In genomic region chr19:19464339-19465098, GRCh38 we compare ENCODE assay signal across 9 cellular contexts. TPM values are rescaled to one million over a fixed set of nuclear protein-coding genes. Genes with fewer than 3 reads are reported as not detected.
A peak's percentile ranks its signal among the peaks of the same experiment; 100 is the strongest.
DNase-seq lines count a peak whose midpoint lies in the region; ATAC-seq and TF ChIP-seq lines count a peak whose summit lies in the region.
"Had no signal": no experiment of that assay in that cellular context is flagged by ENCODE, and none has a peak within 500 bp of the region (broad histone marks: within the 10 kb centered on the region; RNA-seq: fewer than 3 reads in every experiment).

No MANE protein-coding gene starts in this region.

- peaks cover 48% of the 10 kb centered on the region for H3K36me3 Mint-ChIP-seq in HFFc6 (ENCODE audit: low read depth)

- no peak for TF ChIP-seq CTCF in HFFc6 (IDR thresholded peaks at IDR 0.05)
- no peak for TF ChIP-seq CTCF in body of pancreas (IDR thresholded peaks at IDR 0.05)

- H3K27ac Mint-ChIP-seq in HFFc6: peak overlapping the region; percentile 77

- H3K27me3 Mint-ChIP-seq in HFFc6 (ENCODE audit: insufficient read depth): peaks cover 3% of the 10 kb centered on the region
- H3K27me3 Mint-ChIP-seq: naive B cell had no signal

- WGBS in body of pancreas, 2 donors: 24 to 29% methylated on average over 10 to 13 of the region's 13 CpGs

- H3K9me3 Mint-ChIP-seq in HFFc6: peaks cover 32% of the 10 kb centered on the region

- TF ChIP-seq POLR2A in body of pancreas (IDR thresholded peaks at IDR 0.05): no peak

- DNase-seq in HFFc6 (no peak), body of pancreas (peak; percentile 65 to 79 (median 74)), iPS-NIHi7 (ENCODE audit: extremely low spot score) (peak; percentile 63), OCI-M1 (lab: John Stamatoyannopoulos, UW) (no peak)
- DNase-seq: naive B cell had no signal

- H3K27me3 ChIP-seq in body of pancreas (no peaks in the 10 kb centered on the region), skeletal muscle tissue (ENCODE audit: control insufficient read depth in 3 of 3, insufficient read depth in 3 of 3, low read length in 3 of 3) (no peaks in the 10 kb centered on the region)

- H3K4me1 Mint-ChIP-seq in HFFc6 (ENCODE audit: low read depth): peaks cover 55% of the 10 kb centered on the region

- peak overlapping the region; percentile 65 to 74 (median 74) for H3K9ac ChIP-seq in skeletal muscle tissue (ENCODE audit: low read depth in 1 of 3, low read length in 3 of 3)

- H3K4me1 ChIP-seq in body of pancreas (peaks cover 64% of the 10 kb centered on the region), skeletal muscle tissue (ENCODE audit: control insufficient read depth in 3 of 3, insufficient read depth in 3 of 3, low read length in 3 of 3) (peaks cover 55 to 62% (median 60%) of the 10 kb centered on the region in 3 donors)

- no peak overlapping the region for H3K4me3 Mint-ChIP-seq in HFFc6

- peak overlapping the region; percentile 74 to 87 (median 82) for H3K27ac ChIP-seq in body of pancreas
- peak overlapping the region; percentile 85 for H3K27ac ChIP-seq in skeletal muscle tissue (ENCODE audit: low read depth, low read length)

- H3K4me3 ChIP-seq in body of pancreas (no peak overlapping the region), skeletal muscle tissue (ENCODE audit: low read length in 3 of 3) (peak overlapping the region in 2 of 3 donors; percentile 41 to 60)

- peaks cover 0 to 16% (median 0%) of the 10 kb centered on the region in 3 donors for H3K9me3 ChIP-seq in body of pancreas
- H3K9me3 ChIP-seq in skeletal muscle tissue (ENCODE audit: control insufficient read depth in 3 of 3, low read length in 3 of 3): peaks cover 0 to 7% (median 5%) of the 10 kb centered on the region in 3 donors

- intact Hi-C loops in body of pancreas (cut with DNase I): no loop called here

- ATAC-seq in body of pancreas (peak; percentile 75), GM18861 (IDR thresholded peaks at IDR 0.05; ENCODE audit: unreplicated experiment) (no peak), HG03139 (IDR thresholded peaks at IDR 0.05; ENCODE audit: unreplicated experiment) (no peak), GM18502 (IDR thresholded peaks at IDR 0.05; ENCODE audit: poor library complexity, unreplicated experiment) (no peak)

- H3K36me3 ChIP-seq in body of pancreas (replicated peaks in 1 of 2; ENCODE audit: insufficient read depth in 1 of 2, low read depth in 2 of 2): no peaks in the 10 kb centered on the region
- H3K36me3 ChIP-seq in skeletal muscle tissue (ENCODE audit: control insufficient read depth in 3 of 3, insufficient read depth in 3 of 3, low read length in 3 of 3): peaks cover 14 to 22% (median 21%) of the 10 kb centered on the region in 3 donors

RNA-seq across cellular contexts. Expression of gene TSSK6, which starts 50.8 kb away (rescaled TPM):
- 1 to 10 TPM in 2 of 6 experiments, under 1 TPM in 4; 0.61 to 1.3 (median 0.92) TPM for total RNA-seq in HFFc6 (2021; fragmentation: NEBNext Ultra II Directional; extraction: Animal tissue kit (Norgen Biotek cat#: 25700))
- total RNA-seq in body of pancreas (1 to 10 TPM; 2.1 to 2.6 TPM), skeletal muscle tissue (not detected)

RNA-seq across cellular contexts. Expression of gene NDUFA13, which starts 51.5 kb away (rescaled TPM):
- 100 to 1,000 TPM; 266 to 393 (median 323) TPM for total RNA-seq in HFFc6 (2021; fragmentation: NEBNext Ultra II Directional; extraction: Animal tissue kit (Norgen Biotek cat#: 25700))
- total RNA-seq in body of pancreas (10 to 100 TPM; 32.0 to 38.4 TPM), skeletal muscle tissue (169 TPM)

RNA-seq across cellular contexts. Expression of gene GATAD2A, which starts 59.0 kb away (rescaled TPM):
- total RNA-seq in HFFc6 (2021; fragmentation: NEBNext Ultra II Directional; extraction: Animal tissue kit (Norgen Biotek cat#: 25700)): 100 to 1,000 TPM; 107 to 123 (median 112) TPM
- total RNA-seq in body of pancreas (10 to 100 TPM; 30.0 to 35.8 TPM), skeletal muscle tissue (19.8 TPM)

Comparison
In these comparisons a context has a peak if more than half of its experiments do, and no peak if none do; other contexts are left out.
1. DNase-seq: peak in body of pancreas (4 of 4) and iPS-NIHi7 (single experiment); none in HFFc6 (single experiment) and OCI-M1 (single experiment).
2. H3K4me3 ChIP-seq: peak in skeletal muscle tissue (2 of 3); none in body of pancreas (0 of 2).